In the genomic region with DNA sequence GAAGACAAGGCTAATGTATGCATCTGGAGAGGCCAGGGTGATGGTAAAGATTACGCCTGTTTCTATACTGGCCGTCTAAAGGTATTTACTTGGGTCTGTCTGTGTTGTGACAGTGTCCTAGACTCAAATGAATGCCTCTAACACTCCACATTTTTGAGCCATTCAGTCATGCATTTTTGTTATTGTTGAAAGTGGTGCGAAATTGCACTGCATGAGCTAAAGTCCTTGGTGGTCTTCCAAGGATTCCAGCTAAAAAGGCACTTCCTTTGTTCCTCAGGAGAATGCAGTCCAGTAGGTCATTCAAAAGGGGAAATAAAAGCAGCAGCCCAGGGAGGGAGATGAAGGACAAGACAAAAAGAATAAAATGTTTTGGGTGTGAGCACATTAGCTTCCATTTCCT, we compare ENCODE assay signal across 16 cellular contexts. TPM values are rescaled to one million over a fixed set of nuclear protein-coding genes. Genes with fewer than 3 reads are reported as not detected.
DNase-seq lines count a peak whose midpoint lies in the region; ATAC-seq and TF ChIP-seq lines count a peak whose summit lies in the region.
"Had no signal": no experiment of that assay in that cellular context is flagged by ENCODE, and none has a peak within 500 bp of the region (broad histone marks: within the 10 kb centered on the region; RNA-seq: fewer than 3 reads in every experiment).

No MANE protein-coding gene starts in this region.

- H3K36me3 Mint-ChIP-seq in brain: peaks cover 12% of the 10 kb centered on the region
- H3K36me3 Mint-ChIP-seq in natural killer cell treated with Interleukin-12 subunit alpha and Interleukin-12 subunit beta and Interleukin-15 and Interleukin-18, amount 100 ng/mL, for 72 hours: no peaks in the 10 kb centered on the region

- no peak for ATAC-seq in HG03571 (IDR thresholded peaks at IDR 0.05; ENCODE audit: unreplicated experiment)
- ATAC-seq in natural killer cell treated with Interleukin-12 subunit alpha and Interleukin-12 subunit beta and Interleukin-15 and Interleukin-18, amount 100 ng/mL, for 72 hours: no peak

- peaks cover 74% of the 10 kb centered on the region for H3K4me1 Mint-ChIP-seq in brain
- no peaks in the 10 kb centered on the region for H3K4me1 Mint-ChIP-seq in natural killer cell treated with Interleukin-12 subunit alpha and Interleukin-12 subunit beta and Interleukin-15 and Interleukin-18, amount 100 ng/mL, for 72 hours (ENCODE audit: low read depth in 2 of 2)

- TF ChIP-seq CTCF in brain (conservative IDR thresholded peaks at IDR 0.05) (no peak), retinal pigment epithelial cell (conservative IDR thresholded peaks at IDR 0.05; ENCODE audit: low read depth, low read length) (no peak)

- H3K27ac Mint-ChIP-seq in brain: peak overlapping the region; percentile 51 to 89 (median 82)
- H3K27ac Mint-ChIP-seq in natural killer cell treated with Interleukin-12 subunit alpha and Interleukin-12 subunit beta and Interleukin-15 and Interleukin-18, amount 100 ng/mL, for 72 hours: no peak overlapping the region
- H3K27ac Mint-ChIP-seq: activated naive CD4-positive, alpha-beta T cell treated with anti-CD3 and anti-CD28 coated beads for 36 hours had no signal

- no peak overlapping the region for H3K27ac ChIP-seq in caudate nucleus (ENCODE audit: low read depth, low read length)
- H3K27ac ChIP-seq: BLaER1, skin epidermis, vagina had no signal

- H3K9me3 Mint-ChIP-seq in brain: no peaks in the 10 kb centered on the region
- H3K9me3 Mint-ChIP-seq in natural killer cell treated with Interleukin-12 subunit alpha and Interleukin-12 subunit beta and Interleukin-15 and Interleukin-18, amount 100 ng/mL, for 72 hours: no peaks in the 10 kb centered on the region
- H3K9me3 Mint-ChIP-seq: activated naive CD4-positive, alpha-beta T cell treated with anti-CD3 and anti-CD28 coated beads for 36 hours had no signal

- peak; percentile 48 for DNase-seq in GM03348 (ENCODE audit: low spot score)
- DNase-seq in islet precursor cell: peak; percentile 74
- peak; percentile 14 for DNase-seq in retinal pigment epithelial cell (ENCODE audit: low read depth)
- DNase-seq in natural killer cell treated with Interleukin-12 subunit alpha and Interleukin-12 subunit beta and Interleukin-15 and Interleukin-18, amount 100 ng/mL, for 72 hours (ENCODE audit: low spot score): no peak
- no peak for DNase-seq in NCI-H2171 treated with DMSO at 0.1 percent for 48 hours (lab: John Stamatoyannopoulos, UW)
- no peak for DNase-seq in caudate nucleus (lab: John Stamatoyannopoulos, UW)
- DNase-seq: activated naive CD4-positive, alpha-beta T cell treated with anti-CD3 and anti-CD28 coated beads for 36 hours; cortex of kidney; midbrain; NCI-H524; T1000 had no signal

- H3K4me3 ChIP-seq in retinal pigment epithelial cell (ENCODE audit: low read length): no peak overlapping the region
- H3K4me3 ChIP-seq: BLaER1, vagina had no signal

- peak overlapping the region; percentile 87 to 94 (median 93) for H3K4me3 Mint-ChIP-seq in brain
- H3K4me3 Mint-ChIP-seq in natural killer cell treated with Interleukin-12 subunit alpha and Interleukin-12 subunit beta and Interleukin-15 and Interleukin-18, amount 100 ng/mL, for 72 hours: no peak overlapping the region
- H3K4me3 Mint-ChIP-seq: activated naive CD4-positive, alpha-beta T cell treated with anti-CD3 and anti-CD28 coated beads for 36 hours had no signal

- peaks cover 13% of the 10 kb centered on the region for H3K27me3 Mint-ChIP-seq in brain
- H3K27me3 Mint-ChIP-seq in natural killer cell treated with Interleukin-12 subunit alpha and Interleukin-12 subunit beta and Interleukin-15 and Interleukin-18, amount 100 ng/mL, for 72 hours: peaks cover 24 to 26% of the 10 kb centered on the region in 2 donors

RNA-seq across cellular contexts. Expression of a gene that starts 3.0 kb away (rescaled TPM):
- 3.7 TPM for polyA plus RNA-seq in brain (ENCODE audit: insufficient read depth, low read depth, low replicate concordance)
- total RNA-seq in natural killer cell treated with Interleukin-12 subunit alpha and Interleukin-12 subunit beta and Interleukin-15 and Interleukin-18, amount 100 ng/mL, for 72 hours: not detected

Comparison
In these comparisons a context has a peak if more than half of its experiments do, and no peak if none do; other contexts are left out.
1. DNase-seq: peak in GM03348 (single experiment), islet precursor cell (single experiment) and retinal pigment epithelial cell (single experiment); none in natural killer cell treated with Interleukin-12 subunit alpha and Interleukin-12 subunit beta and Interleukin-15 and Interleukin-18, amount 100 ng/mL, for 72 hours (single experiment), NCI-H2171 treated with DMSO at 0.1 percent for 48 hours (single experiment) and caudate nucleus (0 of 61).
2. H3K27ac Mint-ChIP-seq: peak in brain (5 of 5); none in natural killer cell treated with Interleukin-12 subunit alpha and Interleukin-12 subunit beta and Interleukin-15 and Interleukin-18, amount 100 ng/mL, for 72 hours (0 of 2).